1 cellular context compared by ENCODE assay signal in the genomic region with DNA sequence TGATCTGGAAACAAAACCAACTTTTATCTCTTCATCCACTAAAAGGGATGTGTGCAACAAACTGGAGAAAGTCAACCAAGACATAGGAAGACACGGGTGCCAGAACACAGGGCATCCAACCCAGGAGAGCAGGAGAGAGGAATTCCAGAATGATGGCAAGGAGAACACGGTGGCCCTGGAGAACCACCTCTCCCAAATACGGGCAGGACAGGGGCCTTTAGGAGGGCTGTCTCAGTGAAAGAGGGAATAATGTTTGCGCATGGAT.
TF ChIP-seq lines count a peak whose summit lies in the region.

No MANE protein-coding gene starts in this region.

TF ChIP-seq in K562, 482 proteins besides CTCF, POLR2A, EP300 and RAD21 (continued from another document):
- TF ChIP-seq, protein P1, sequence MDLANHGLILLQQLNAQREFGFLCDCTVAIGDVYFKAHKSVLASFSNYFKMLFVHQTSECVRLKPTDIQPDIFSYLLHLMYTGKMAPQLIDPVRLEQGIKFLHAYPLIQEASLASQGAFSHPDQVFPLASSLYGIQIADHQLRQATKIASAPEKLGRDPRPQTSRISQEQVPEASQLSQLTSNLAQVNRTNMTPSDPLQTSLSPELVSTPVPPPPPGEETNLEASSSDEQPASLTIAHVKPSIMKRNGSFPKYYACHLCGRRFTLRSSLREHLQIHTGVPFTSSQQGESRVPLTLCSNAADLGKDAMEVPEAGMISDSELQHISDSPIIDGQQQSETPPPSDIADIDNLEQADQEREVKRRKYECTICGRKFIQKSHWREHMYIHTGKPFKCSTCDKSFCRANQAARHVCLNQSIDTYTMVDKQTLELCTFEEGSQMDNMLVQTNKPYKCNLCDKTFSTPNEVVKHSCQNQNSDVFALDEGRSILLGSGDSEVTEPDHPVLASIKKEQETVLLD (IDR thresholded peaks at IDR 0.05), result no peak
- no peak for TF ChIP-seq ZBTB8A (IDR thresholded peaks at IDR 0.05; ENCODE audit: partially characterized antibody)
- TF ChIP-seq MAFG (tag; conservative IDR thresholded peaks at IDR 0.05), result no peak
- TF ChIP-seq, protein P2, sequence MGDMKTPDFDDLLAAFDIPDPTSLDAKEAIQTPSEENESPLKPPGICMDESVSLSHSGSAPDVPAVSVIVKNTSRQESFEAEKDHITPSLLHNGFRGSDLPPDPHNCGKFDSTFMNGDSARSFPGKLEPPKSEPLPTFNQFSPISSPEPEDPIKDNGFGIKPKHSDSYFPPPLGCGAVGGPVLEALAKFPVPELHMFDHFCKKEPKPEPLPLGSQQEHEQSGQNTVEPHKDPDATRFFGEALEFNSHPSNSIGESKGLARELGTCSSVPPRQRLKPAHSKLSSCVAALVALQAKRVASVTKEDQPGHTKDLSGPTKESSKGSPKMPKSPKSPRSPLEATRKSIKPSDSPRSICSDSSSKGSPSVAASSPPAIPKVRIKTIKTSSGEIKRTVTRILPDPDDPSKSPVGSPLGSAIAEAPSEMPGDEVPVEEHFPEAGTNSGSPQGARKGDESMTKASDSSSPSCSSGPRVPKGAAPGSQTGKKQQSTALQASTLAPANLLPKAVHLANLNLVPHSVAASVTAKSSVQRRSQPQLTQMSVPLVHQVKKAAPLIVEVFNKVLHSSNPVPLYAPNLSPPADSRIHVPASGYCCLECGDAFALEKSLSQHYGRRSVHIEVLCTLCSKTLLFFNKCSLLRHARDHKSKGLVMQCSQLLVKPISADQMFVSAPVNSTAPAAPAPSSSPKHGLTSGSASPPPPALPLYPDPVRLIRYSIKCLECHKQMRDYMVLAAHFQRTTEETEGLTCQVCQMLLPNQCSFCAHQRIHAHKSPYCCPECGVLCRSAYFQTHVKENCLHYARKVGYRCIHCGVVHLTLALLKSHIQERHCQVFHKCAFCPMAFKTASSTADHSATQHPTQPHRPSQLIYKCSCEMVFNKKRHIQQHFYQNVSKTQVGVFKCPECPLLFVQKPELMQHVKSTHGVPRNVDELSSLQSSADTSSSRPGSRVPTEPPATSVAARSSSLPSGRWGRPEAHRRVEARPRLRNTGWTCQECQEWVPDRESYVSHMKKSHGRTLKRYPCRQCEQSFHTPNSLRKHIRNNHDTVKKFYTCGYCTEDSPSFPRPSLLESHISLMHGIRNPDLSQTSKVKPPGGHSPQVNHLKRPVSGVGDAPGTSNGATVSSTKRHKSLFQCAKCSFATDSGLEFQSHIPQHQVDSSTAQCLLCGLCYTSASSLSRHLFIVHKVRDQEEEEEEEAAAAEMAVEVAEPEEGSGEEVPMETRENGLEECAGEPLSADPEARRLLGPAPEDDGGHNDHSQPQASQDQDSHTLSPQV (IDR thresholded peaks at IDR 0.05), result no peak
- TF ChIP-seq ZNF121 (CRISPR knock-in tag; conservative IDR thresholded peaks at IDR 0.05), result no peak
- no peak for TF ChIP-seq ATF4 (CRISPR knock-in tag; IDR thresholded peaks at IDR 0.05)
- TF ChIP-seq SOX6 (IDR thresholded peaks at IDR 0.05), result no peak
- no peak for TF ChIP-seq SMARCC2 (IDR thresholded peaks at IDR 0.05; ENCODE audit: low read depth)
- TF ChIP-seq RBBP5 (IDR thresholded peaks at IDR 0.05; ENCODE audit: borderline replicate concordance, insufficient read depth, low read length, poor library complexity, severe bottlenecking), result no peak
- no peak for TF ChIP-seq ZNF444 (CRISPR knock-in tag; IDR thresholded peaks at IDR 0.05)
- TF ChIP-seq ATF1 (CRISPR knock-in tag; IDR thresholded peaks at IDR 0.05), result no peak
- TF ChIP-seq ATF1 (tag; IDR thresholded peaks at IDR 0.05), result no peak
- no peak for TF ChIP-seq RNF219 (CRISPR knock-in tag; IDR thresholded peaks at IDR 0.05)
- TF ChIP-seq NBN (IDR thresholded peaks at IDR 0.05; ENCODE audit: low read depth), result no peak
- TF ChIP-seq NFATC3 (IDR thresholded peaks at IDR 0.05), result no peak
TF ChIP-seq in K562: peak in this region for 0.
